In the genomic region with DNA sequence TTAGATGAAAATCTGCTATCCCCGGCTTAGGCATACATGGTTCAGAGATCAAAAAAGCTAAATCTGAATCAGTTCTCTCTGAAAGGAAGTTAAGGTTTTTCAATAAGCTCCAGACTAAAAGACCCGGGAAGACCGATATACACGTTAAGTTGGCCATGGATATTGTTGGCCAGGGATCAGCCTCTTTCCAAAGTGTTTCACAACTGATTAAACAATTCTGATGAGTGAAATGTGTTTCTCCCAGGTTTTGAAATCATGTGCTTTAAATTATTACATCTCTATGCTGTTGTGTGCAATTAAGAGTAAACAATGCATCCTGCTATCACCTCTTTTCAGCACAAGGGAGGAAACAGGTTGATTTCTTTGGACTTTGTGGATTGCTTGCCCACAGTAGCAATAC, we compare ENCODE assay signal across 30 cellular contexts. TPM values are rescaled to one million over a fixed set of nuclear protein-coding genes. Genes with fewer than 3 reads are reported as not detected.
"Had no signal": no experiment of that assay in that cellular context is flagged by ENCODE, and none has a peak within 500 bp of the region (broad histone marks: within the 10 kb centered on the region; RNA-seq: fewer than 3 reads in every experiment).

No MANE protein-coding gene starts in this region.

- H3K27ac ChIP-seq: neural progenitor cell, ovary, parathyroid adenoma, psoas muscle, skin epidermis, spleen, suprapubic skin, testis, tibial artery, transverse colon, upper lobe of right lung, uterus had no signal

- H3K4me3 ChIP-seq: neural progenitor cell, ovary, psoas muscle, skin epidermis, smooth muscle cell, spleen, suprapubic skin, testis, tibial artery, transverse colon, upper lobe of right lung, uterus had no signal

- ATAC-seq: naive thymus-derived CD8-positive, alpha-beta T cell; natural killer cell treated with Interleukin-12 subunit alpha and Interleukin-12 subunit beta and Interleukin-15 and Interleukin-18, amount 100 ng/mL, for 72 hours; psoas muscle; right cardiac atrium; sciatic nerve; stimulated activated memory B cell treated with anti-CD40 and anti-IgM and Interleukin-4, amounts not matched to agents 10 μg/mL and 1 μg/mL and 100 μg/mL, for 72 hours; stimulated activated naive CD8-positive, alpha-beta T cell treated with anti-CD3 and anti-CD28 coated beads, Interleukin-15, amount 100 ng/mL, for 72 hours; stimulated activated naive CD8-positive, alpha-beta T cell treated with anti-CD3 and anti-CD28 coated beads, Interleukin-15, Interleukin-2, amounts not matched to agents 100 U/mL and 50 U/mL, for 24 hours; upper lobe of right lung had no signal

- H3K4me1 ChIP-seq: parathyroid adenoma, spleen, suprapubic skin, testis, tibial artery, transverse colon, upper lobe of right lung, uterus had no signal

- H3K36me3 ChIP-seq: neural progenitor cell, ovary, spleen, suprapubic skin, tibial artery, transverse colon, upper lobe of right lung, uterus had no signal

- H3K9ac ChIP-seq: neural progenitor cell, parathyroid adenoma had no signal

- H3K27me3 ChIP-seq: neural progenitor cell, ovary, suprapubic skin, testis, tibial artery, transverse colon, upper lobe of right lung, uterus had no signal

- H3K4me2 ChIP-seq: neural progenitor cell, smooth muscle cell had no signal

- DNase-seq: naive thymus-derived CD8-positive, alpha-beta T cell; nephron progenitor cell; occipital lobe; ovary; posterior cingulate gyrus; psoas muscle; right cardiac atrium; spleen; stimulated activated CD4-positive, alpha-beta T cell treated with anti-CD3 and anti-CD28 coated beads, Interleukin-12 subunit alpha, Interleukin-12 subunit beta, amount 100 ng/mL, for 4 hours; stimulated activated CD4-positive, alpha-beta T cell treated with anti-CD3 and anti-CD28 coated beads, Interleukin-1b, Interleukin-23, amount 100 ng/mL, for 48 hours; stimulated activated CD4-positive, alpha-beta T cell treated with anti-CD3 and anti-CD28 coated beads, Interleukin-4, amount 100 ng/mL, for 1 hour; stimulated activated CD4-positive, alpha-beta T cell treated with anti-CD3 and anti-CD28 coated beads, Interleukin-4, amount 100 ng/mL, for 4 hours; stimulated activated CD8-positive, alpha-beta memory T cell treated with anti-CD3 and anti-CD28 coated beads, Interleukin-4, amount 100 ng/mL, for 48 hours; stimulated activated naive CD4-positive, alpha-beta T cell; stimulated activated naive CD8-positive, alpha-beta T cell treated with anti-CD3 and anti-CD28 coated beads, Interleukin-15, amount 100 ng/mL, for 72 hours; stimulated activated naive CD8-positive, alpha-beta T cell treated with anti-CD3 and anti-CD28 coated beads, Interleukin-15, Interleukin-2, amounts not matched to agents 100 U/mL and 50 U/mL, for 24 hours; substantia nigra; testis; tibial artery; transverse colon; upper lobe of right lung; uterus had no signal

- H3K9me3 ChIP-seq: ovary, psoas muscle, spleen, suprapubic skin, testis, tibial artery, transverse colon, upper lobe of right lung, uterus had no signal

RNA-seq across cellular contexts. Expression of a gene that starts 23.7 kb away (rescaled TPM):
- total RNA-seq: naive thymus-derived CD8-positive, alpha-beta T cell had no signal
